In genomic region chr6:14450133-14451040, GRCh38 we compare ENCODE assay signal across 11 cellular contexts.
DNase-seq lines count a peak whose midpoint lies in the region; ATAC-seq and TF ChIP-seq lines count a peak whose summit lies in the region.
"Had no signal": no experiment of that assay in that cellular context is flagged by ENCODE, and none has a peak within 500 bp of the region (broad histone marks: within the 10 kb centered on the region; RNA-seq: fewer than 3 reads in every experiment).

No MANE protein-coding gene starts in this region.

- no peaks in the 10 kb centered on the region for H3K36me3 ChIP-seq in gastroesophageal sphincter
- H3K36me3 ChIP-seq: thoracic aorta had no signal

- peaks cover 0 to 3% (median 0%) of the 10 kb centered on the region in 3 donors for H3K9me3 ChIP-seq in gastroesophageal sphincter
- H3K9me3 ChIP-seq: thoracic aorta had no signal

- peaks cover 14% of the 10 kb centered on the region for H3K9me3 Mint-ChIP-seq in activated T-helper 1 cell treated with anti-CD3 and anti-CD28 coated beads, Interleukin-12 subunit alpha, Interleukin-12 subunit beta, Interleukin-2, Interleukin-4 antibody, amounts not matched to agents 30 ng/mL and 10 ng/mL and 1 ng/mL, durations not matched to agents 14 hours and 24 hours and 36 hours
- peaks cover 23% of the 10 kb centered on the region for H3K9me3 Mint-ChIP-seq in nephron progenitor cell

- peaks cover 2% of the 10 kb centered on the region for H3K27me3 Mint-ChIP-seq in activated T-helper 1 cell treated with anti-CD3 and anti-CD28 coated beads, Interleukin-12 subunit alpha, Interleukin-12 subunit beta, Interleukin-2, Interleukin-4 antibody, amounts not matched to agents 30 ng/mL and 10 ng/mL and 1 ng/mL, durations not matched to agents 14 hours and 24 hours and 36 hours (ENCODE audit: insufficient read depth)
- peaks cover 6% of the 10 kb centered on the region for H3K27me3 Mint-ChIP-seq in nephron progenitor cell (ENCODE audit: low read depth, poor library complexity)

- TF ChIP-seq CTCF in nephron progenitor cell (IDR thresholded peaks at IDR 0.05) (no peak), gastroesophageal sphincter (IDR thresholded peaks at IDR 0.05) (no peak)

- H3K4me1 ChIP-seq in gastroesophageal sphincter: peaks cover 0 to 28% (median 0%) of the 10 kb centered on the region in 3 donors

- peaks cover 79% of the 10 kb centered on the region for H3K4me1 Mint-ChIP-seq in activated T-helper 1 cell treated with anti-CD3 and anti-CD28 coated beads, Interleukin-12 subunit alpha, Interleukin-12 subunit beta, Interleukin-2, Interleukin-4 antibody, amounts not matched to agents 30 ng/mL and 10 ng/mL and 1 ng/mL, durations not matched to agents 14 hours and 24 hours and 36 hours (ENCODE audit: low read depth)
- H3K4me1 Mint-ChIP-seq in nephron progenitor cell: peaks cover 31% of the 10 kb centered on the region

- H3K4me3 Mint-ChIP-seq in activated T-helper 1 cell treated with anti-CD3 and anti-CD28 coated beads, Interleukin-12 subunit alpha, Interleukin-12 subunit beta, Interleukin-2, Interleukin-4 antibody, amounts not matched to agents 30 ng/mL and 10 ng/mL and 1 ng/mL, durations not matched to agents 14 hours and 24 hours and 36 hours: peak overlapping the region; percentile 47
- peak overlapping the region; percentile 23 for H3K4me3 Mint-ChIP-seq in nephron progenitor cell

- no peak for TF ChIP-seq EP300 in gastroesophageal sphincter (IDR thresholded peaks at IDR 0.05)

- peak overlapping the region; percentile 84 for H3K27ac Mint-ChIP-seq in activated T-helper 1 cell treated with anti-CD3 and anti-CD28 coated beads, Interleukin-12 subunit alpha, Interleukin-12 subunit beta, Interleukin-2, Interleukin-4 antibody, amounts not matched to agents 30 ng/mL and 10 ng/mL and 1 ng/mL, durations not matched to agents 14 hours and 24 hours and 36 hours
- no peak overlapping the region for H3K27ac Mint-ChIP-seq in nephron progenitor cell

- no peaks in the 10 kb centered on the region for H3K27me3 ChIP-seq in gastroesophageal sphincter

- H3K4me3 ChIP-seq in gastroesophageal sphincter: no peak overlapping the region
- H3K4me3 ChIP-seq: lung, thoracic aorta had no signal

- no peak for TF ChIP-seq POLR2A in gastroesophageal sphincter (IDR thresholded peaks at IDR 0.05)

- WGBS in gastroesophageal sphincter (ENCODE audit: low coverage in 1 of 2), 2 donors: 72 to 79% methylated on average over 10 to 13 of the region's 18 CpGs

- H3K27ac ChIP-seq in gastroesophageal sphincter: no peak overlapping the region
- H3K27ac ChIP-seq: thoracic aorta had no signal

- intact Hi-C loops in activated T-helper 1 cell treated with anti-CD3 and anti-CD28 coated beads, Interleukin-12 subunit alpha, Interleukin-12 subunit beta, Interleukin-2, Interleukin-4 antibody, amounts not matched to agents 30 ng/mL and 10 ng/mL and 1 ng/mL, durations not matched to agents 14 hours and 24 hours and 36 hours (cut with micrococcal nuclease): loop anchor here (5.0 to 10.0 kb wide), 4 partner anchors 184 to 1172 kb away; no protein-coding TSS in a partner anchor

- ATAC-seq in HG03025 (IDR thresholded peaks at IDR 0.05; ENCODE audit: low FRiP score, unreplicated experiment) (no peak), GM21786 (IDR thresholded peaks at IDR 0.05; ENCODE audit: unreplicated experiment) (no peak), gastroesophageal sphincter (no peak)

- H3K36me3 Mint-ChIP-seq in activated T-helper 1 cell treated with anti-CD3 and anti-CD28 coated beads, Interleukin-12 subunit alpha, Interleukin-12 subunit beta, Interleukin-2, Interleukin-4 antibody, amounts not matched to agents 30 ng/mL and 10 ng/mL and 1 ng/mL, durations not matched to agents 14 hours and 24 hours and 36 hours (ENCODE audit: low read depth): peaks cover 4% of the 10 kb centered on the region
- peaks cover 17% of the 10 kb centered on the region for H3K36me3 Mint-ChIP-seq in nephron progenitor cell (ENCODE audit: low read depth)

- DNase-seq in NCI-H345 (lab: John Stamatoyannopoulos, UW) (peak; percentile 34), NCI-H345 treated with DMSO at 0.1 percent for 48 hours (lab: John Stamatoyannopoulos, UW; ENCODE audit: unreplicated experiment) (no peak), NCI-H1105 (lab: John Stamatoyannopoulos, UW) (peak; percentile 48), nephron progenitor cell (no peak)
- no peak for DNase-seq in activated T-helper 1 cell treated with anti-CD3 and anti-CD28 coated beads, Interleukin-12 subunit alpha, Interleukin-12 subunit beta, Interleukin-2, Interleukin-4 antibody, amounts not matched to agents 30 ng/mL and 10 ng/mL and 1 ng/mL, durations not matched to agents 14 hours and 24 hours and 36 hours (ENCODE audit: low spot score)
- DNase-seq: activated CD8-positive, alpha-beta memory T cell treated with anti-CD3 and anti-CD28 coated beads for 24 hours had no signal

Comparison
In these comparisons a context has a peak if more than half of its experiments do, and no peak if none do; other contexts are left out.
1. DNase-seq: peak in NCI-H345 (single experiment) and NCI-H1105 (single experiment); none in NCI-H345 treated with DMSO at 0.1 percent for 48 hours (single experiment), activated T-helper 1 cell treated with anti-CD3 and anti-CD28 coated beads, Interleukin-12 subunit alpha, Interleukin-12 subunit beta, Interleukin-2, Interleukin-4 antibody, amounts not matched to agents 30 ng/mL and 10 ng/mL and 1 ng/mL, durations not matched to agents 14 hours and 24 hours and 36 hours (single experiment) and nephron progenitor cell (single experiment).